8 cellular contexts compared by ENCODE assay signal in genomic region chr15:80099662-80100061, GRCh38. TPM values are rescaled to one million over a fixed set of nuclear protein-coding genes. Genes with fewer than 3 reads are reported as not detected.
DNase-seq lines count a peak whose midpoint lies in the region; ATAC-seq and TF ChIP-seq lines count a peak whose summit lies in the region.
"Not testable (repeated sequence)": the region's sequence is repeated elsewhere in the genome, so short reads cannot be mapped to it uniquely, and the experiment has no call there.

No MANE protein-coding gene starts in this region.

- TF ChIP-seq POLR2A in thyroid gland (IDR thresholded peaks at IDR 0.05), result not testable (repeated sequence)

- H3K27ac ChIP-seq in thyroid gland, result peak overlapping the region; percentile 0 to 49 (median 13)

- H3K27me3 Mint-ChIP-seq in activated B cell treated with CpG ODN at 0.5 μM for 24 hours, result not testable (repeated sequence)

- peak overlapping the region; percentile 45 for H3K4me3 Mint-ChIP-seq in activated B cell treated with CpG ODN at 0.5 μM for 24 hours

- not testable (repeated sequence) for H3K27me3 ChIP-seq in thyroid gland

- CTCF ChIA-PET in activated B cell treated with CpG ODN at 0.5 μM for 24 hours (lab: Charles Lee), result not testable (repeated sequence)

- ATAC-seq in GM18498 (IDR thresholded peaks at IDR 0.05; ENCODE audit: unreplicated experiment) (peak; percentile 76), GM19025 (IDR thresholded peaks at IDR 0.05; ENCODE audit: low read depth, unreplicated experiment) (peak; percentile 81), GM21360 (IDR thresholded peaks at IDR 0.05; ENCODE audit: unreplicated experiment) (peak; percentile 55), GM21786 (IDR thresholded peaks at IDR 0.05; ENCODE audit: unreplicated experiment) (peak; percentile 76), HG02973 (IDR thresholded peaks at IDR 0.05; ENCODE audit: unreplicated experiment) (peak; percentile 73), HG03439 (IDR thresholded peaks at IDR 0.05; ENCODE audit: unreplicated experiment) (peak; percentile 80), activated B cell treated with CpG ODN at 0.5 μM for 24 hours (ENCODE audit: low read depth) (peak; percentile 45)

- H3K4me1 ChIP-seq in thyroid gland, result peaks cover 49 to 58% of the 10 kb centered on the region in 2 donors

- not testable (repeated sequence) for H3K9me3 ChIP-seq in thyroid gland

- peaks cover 55% of the 10 kb centered on the region for H3K4me1 Mint-ChIP-seq in activated B cell treated with CpG ODN at 0.5 μM for 24 hours

- not testable (repeated sequence) for TF ChIP-seq CTCF in activated B cell treated with CpG ODN at 0.5 μM for 24 hours (IDR thresholded peaks at IDR 0.05); thyroid gland (IDR thresholded peaks at IDR 0.05)

- WGBS in thyroid gland, 2 donors, result 94 to 97% methylated on average over 6 of the region's 6 CpGs

- H3K27ac Mint-ChIP-seq in activated B cell treated with CpG ODN at 0.5 μM for 24 hours, result peak overlapping the region; percentile 51

- H3K36me3 ChIP-seq in thyroid gland, result not testable (repeated sequence)

- H3K36me3 Mint-ChIP-seq in activated B cell treated with CpG ODN at 0.5 μM for 24 hours (ENCODE audit: low read depth), result peaks cover 22% of the 10 kb centered on the region

- DNase-seq in activated B cell treated with CpG ODN at 0.5 μM for 24 hours, thyroid gland: not testable (repeated sequence)

- H3K9me3 Mint-ChIP-seq in activated B cell treated with CpG ODN at 0.5 μM for 24 hours, result not testable (repeated sequence)

- POLR2A ChIA-PET in activated B cell treated with CpG ODN at 0.5 μM for 24 hours (lab: Charles Lee), result not testable (repeated sequence)

- not testable (repeated sequence) for H3K4me3 ChIP-seq in thyroid gland (replicated peaks in 1 of 3)

- intact Hi-C loops in activated B cell treated with CpG ODN at 0.5 μM for 24 hours (cut with micrococcal nuclease), result loop anchor here (2.0 to 5.0 kb wide), 2 partner anchors 15 to 37 kb away; no protein-coding TSS in a partner anchor
- intact Hi-C loops in thyroid gland (cut with DNase I), result not testable (repeated sequence)

RNA-seq across cellular contexts. Expression of gene ZFAND6, which starts 40.2 kb away (rescaled TPM):
- total RNA-seq in activated B cell treated with CpG ODN at 0.5 μM for 24 hours (95.5 and 101 TPM in 2 replicates), thyroid gland (100 to 1,000 TPM; 215 to 324 (median 226) TPM)

RNA-seq across cellular contexts. Expression of gene FAH, which starts 53.1 kb away (rescaled TPM):
- total RNA-seq in activated B cell treated with CpG ODN at 0.5 μM for 24 hours (7.5 and 8.6 TPM in 2 replicates), thyroid gland (10 to 100 TPM; 14.0 to 30.2 (median 21.2) TPM)
